1 cellular context compared by ENCODE assay signal in genomic region chr11:34318111-34319037, GRCh38.
TF ChIP-seq lines count a peak whose summit lies in the region.

No MANE protein-coding gene starts in this region.

TF ChIP-seq in HepG2, 621 proteins besides CTCF, POLR2A, EP300 and RAD21 (continued from another document):
- TF ChIP-seq PAXIP1 (CRISPR knock-in tag; conservative IDR thresholded peaks at IDR 0.05): 0 out of 2 replicates have a peak, but pooled peaks have one; percentile 18
- TF ChIP-seq MAFF (IDR thresholded peaks at IDR 0.05; ENCODE audit: low read depth, low read length): peak; percentile 57
- TF ChIP-seq TBL1XR1 (IDR thresholded peaks at IDR 0.05; ENCODE audit: borderline replicate concordance, low read length, partially characterized antibody): peak; percentile 22
- TF ChIP-seq RNF219 (CRISPR knock-in tag; IDR thresholded peaks at IDR 0.05): no peak
- TF ChIP-seq ARID3A (IDR thresholded peaks at IDR 0.05; ENCODE audit: low read depth, low read length): peak; percentile 79
- TF ChIP-seq ZNF790 (CRISPR knock-in tag; IDR thresholded peaks at IDR 0.05; ENCODE audit: borderline replicate concordance): no peak
- TF ChIP-seq SOX6 (IDR thresholded peaks at IDR 0.05): no peak
- no peak for TF ChIP-seq SOX6 (CRISPR knock-in tag; IDR thresholded peaks at IDR 0.05)
- peak; percentile 33; the same call in 1 of the 2 replicates for TF ChIP-seq ISL2 (CRISPR knock-in tag; IDR thresholded peaks at IDR 0.05)
- TF ChIP-seq HOMEZ (CRISPR knock-in tag; IDR thresholded peaks at IDR 0.05; ENCODE audit: low read depth): peak; percentile 17; the same call in 1 of the 2 replicates
- TF ChIP-seq HNRNPUL1 (IDR thresholded peaks at IDR 0.05; ENCODE audit: low read depth, low read length): no peak
- TF ChIP-seq ATF6 (CRISPR knock-in tag; conservative IDR thresholded peaks at IDR 0.05): no peak
- TF ChIP-seq ERF (CRISPR knock-in tag; IDR thresholded peaks at IDR 0.05): no peak
- TF ChIP-seq RXRB (CRISPR knock-in tag; IDR thresholded peaks at IDR 0.05; ENCODE audit: borderline replicate concordance): peak; percentile 30; the same call in 1 of the 2 replicates
- TF ChIP-seq ZNF784 (CRISPR knock-in tag; IDR thresholded peaks at IDR 0.05; ENCODE audit: borderline replicate concordance): no peak
- TF ChIP-seq MLX (CRISPR knock-in tag; IDR thresholded peaks at IDR 0.05): no peak
- 0 out of 2 replicates have a peak, but pooled peaks have one; percentile 35 for TF ChIP-seq CHD4 (IDR thresholded peaks at IDR 0.05; ENCODE audit: borderline replicate concordance, low read length)
- TF ChIP-seq DPF2 (CRISPR knock-in tag; IDR thresholded peaks at IDR 0.05; ENCODE audit: borderline replicate concordance, low read depth): 0 out of 2 replicates have a peak, but pooled peaks have one; percentile 23
- 0 out of 2 replicates have a peak, but pooled peaks have one; percentile 15 for TF ChIP-seq THRA (CRISPR knock-in tag; IDR thresholded peaks at IDR 0.05; ENCODE audit: borderline replicate concordance)
- TF ChIP-seq HNF4A (CRISPR knock-in tag; IDR thresholded peaks at IDR 0.05): peak; percentile 67
- no peak for TF ChIP-seq ADNP (CRISPR knock-in tag; IDR thresholded peaks at IDR 0.05)
- peak; percentile 48 for TF ChIP-seq ARID5B (CRISPR knock-in tag; IDR thresholded peaks at IDR 0.05)
- TF ChIP-seq ZNF775 (CRISPR knock-in tag; IDR thresholded peaks at IDR 0.05; ENCODE audit: borderline replicate concordance): no peak
- no peak for TF ChIP-seq ZNF792 (CRISPR knock-in tag; IDR thresholded peaks at IDR 0.05)
- no peak for TF ChIP-seq GLMP (CRISPR knock-in tag; IDR thresholded peaks at IDR 0.05; ENCODE audit: borderline replicate concordance)
- TF ChIP-seq POLR2AphosphoS2 (IDR thresholded peaks at IDR 0.05; ENCODE audit: low read depth, low read length): no peak
- TF ChIP-seq CHCHD3 (CRISPR knock-in tag; IDR thresholded peaks at IDR 0.05): no peak
- TF ChIP-seq NCOR1 (IDR thresholded peaks at IDR 0.05; ENCODE audit: borderline replicate concordance, low read length): peak; percentile 42; the same call in 1 of the 2 replicates
- TF ChIP-seq HNF1B (CRISPR knock-in tag; IDR thresholded peaks at IDR 0.05): no peak
